Comparison of ENCODE assay signal across 15 cellular contexts in genomic region chr2:44326548-44327269, GRCh38. TPM values are rescaled to one million over a fixed set of nuclear protein-coding genes. Genes with fewer than 3 reads are reported as not detected.
DNase-seq lines count a peak whose midpoint lies in the region; ATAC-seq and TF ChIP-seq lines count a peak whose summit lies in the region.
"Had no signal": no experiment of that assay in that cellular context is flagged by ENCODE, and none has a peak within 500 bp of the region (broad histone marks: within the 10 kb centered on the region; RNA-seq: fewer than 3 reads in every experiment).

No MANE protein-coding gene starts in this region.

- H3K27me3 ChIP-seq in right cardiac atrium (ENCODE audit: control insufficient read depth, insufficient read depth) (no peaks in the 10 kb centered on the region), thyroid gland (no peaks in the 10 kb centered on the region), gastroesophageal sphincter (no peaks in the 10 kb centered on the region)
- H3K27me3 ChIP-seq: BLaER1 treated with 17β-estradiol and CSF1 and Interleukin-3, amounts not matched to agents 10 nM and 100 nM had no signal

- TF ChIP-seq RAD21 in Ishikawa (IDR thresholded peaks at IDR 0.05; ENCODE audit: low read depth): no peak

- peak; percentile 27 to 50 for ATAC-seq in right cardiac atrium
- no peak for ATAC-seq in gastroesophageal sphincter
- ATAC-seq: CD8-positive, alpha-beta T cell; HepG2 had no signal

- peaks cover 63% of the 10 kb centered on the region for H3K36me3 Mint-ChIP-seq in nephron progenitor cell (ENCODE audit: low read depth)

- H3K9me3 ChIP-seq in right cardiac atrium (ENCODE audit: control insufficient read depth, low read length) (no peaks in the 10 kb centered on the region), thyroid gland (no peaks in the 10 kb centered on the region), gastroesophageal sphincter (no peaks in the 10 kb centered on the region)
- H3K9me3 ChIP-seq: BLaER1 treated with 17β-estradiol and CSF1 and Interleukin-3, amounts not matched to agents 10 nM and 100 nM had no signal

- WGBS in right cardiac atrium: 79% methylated on average over 14 of the region's 14 CpGs
- 40 to 57% methylated on average over 14 of the region's 14 CpGs for WGBS in thyroid gland, 2 donors
- 81 to 93% methylated on average over 5 to 10 of the region's 14 CpGs for WGBS in gastroesophageal sphincter (ENCODE audit: low coverage in 1 of 2), 2 donors

- H3K27me3 Mint-ChIP-seq in nephron progenitor cell (ENCODE audit: low read depth, poor library complexity): no peaks in the 10 kb centered on the region

- H3K4me3 ChIP-seq in right cardiac atrium (ENCODE audit: low read length) (no peak overlapping the region), thyroid gland (replicated peaks in 1 of 3) (no peak overlapping the region), gastroesophageal sphincter (no peak overlapping the region)
- H3K4me3 ChIP-seq: BLaER1 treated with 17β-estradiol and CSF1 and Interleukin-3, amounts not matched to agents 10 nM and 100 nM had no signal

- no peak for TF ChIP-seq CTCF in nephron progenitor cell (IDR thresholded peaks at IDR 0.05)
- TF ChIP-seq CTCF in thyroid gland (IDR thresholded peaks at IDR 0.05): no peak
- no peak for TF ChIP-seq CTCF in gastroesophageal sphincter (IDR thresholded peaks at IDR 0.05)

- DNase-seq in right cardiac atrium: no peak
- DNase-seq in nephron progenitor cell: no peak
- peak; percentile 52 to 66 for DNase-seq in thyroid gland
- DNase-seq in activated CD4-positive, CD25-positive, alpha-beta regulatory T cell (lab: John Stamatoyannopoulos, UW): no peak
- no peak for DNase-seq in DMS53 (lab: John Stamatoyannopoulos, UW)
- DNase-seq: CD8-positive, alpha-beta T cell; DMS79 treated with DMSO at 0.1 percent for 48 hours; KG1; NCI-H1694 treated with DMSO at 0.1 percent for 48 hours; SHP77 had no signal

- intact Hi-C loops in right cardiac atrium (cut with DNase I): no loop called here
- intact Hi-C loops in thyroid gland (cut with DNase I): no loop called here

- H3K4me1 ChIP-seq in right cardiac atrium (ENCODE audit: control insufficient read depth, insufficient read depth, low read length): peaks cover 6% of the 10 kb centered on the region
- peaks cover 40 to 48% of the 10 kb centered on the region in 2 donors for H3K4me1 ChIP-seq in thyroid gland
- H3K4me1 ChIP-seq in gastroesophageal sphincter: peaks cover 3 to 22% (median 9%) of the 10 kb centered on the region in 3 donors

- no peak overlapping the region for H3K4me3 Mint-ChIP-seq in nephron progenitor cell
- H3K4me3 Mint-ChIP-seq: CD8-positive, alpha-beta T cell had no signal

- TF ChIP-seq EP300 in Ishikawa (IDR thresholded peaks at IDR 0.05; ENCODE audit: borderline replicate concordance) (no peak), gastroesophageal sphincter (IDR thresholded peaks at IDR 0.05) (no peak)

- no peaks in the 10 kb centered on the region for H3K9me3 Mint-ChIP-seq in nephron progenitor cell
- H3K9me3 Mint-ChIP-seq: CD8-positive, alpha-beta T cell had no signal

- H3K27ac ChIP-seq in right cardiac atrium (ENCODE audit: low read length): peak overlapping the region; percentile 52
- peak overlapping the region; percentile 93 to 96 (median 94) for H3K27ac ChIP-seq in thyroid gland
- H3K27ac ChIP-seq in gastroesophageal sphincter: no peak overlapping the region
- H3K27ac ChIP-seq: BLaER1 treated with 17β-estradiol and CSF1 and Interleukin-3, amounts not matched to agents 10 nM and 100 nM had no signal

- H3K36me3 ChIP-seq in thyroid gland (peaks cover 13 to 17% of the 10 kb centered on the region in 2 donors), gastroesophageal sphincter (peaks cover 11 to 73% of the 10 kb centered on the region in 2 donors)

- H3K4me1 Mint-ChIP-seq in nephron progenitor cell: no peaks in the 10 kb centered on the region

- H3K27ac Mint-ChIP-seq in nephron progenitor cell: peak overlapping the region; percentile 84
- H3K27ac Mint-ChIP-seq: CD8-positive, alpha-beta T cell had no signal

- TF ChIP-seq POLR2A in thyroid gland (IDR thresholded peaks at IDR 0.05) (no peak), gastroesophageal sphincter (IDR thresholded peaks at IDR 0.05) (no peak)

TF ChIP-seq in Ishikawa, 13 proteins besides CTCF, POLR2A, EP300 and RAD21:
- TF ChIP-seq YY1 (IDR thresholded peaks at IDR 0.05; ENCODE audit: low read depth): no peak
- TF ChIP-seq TCF12 (IDR thresholded peaks at IDR 0.05; ENCODE audit: low read depth): no peak
- TF ChIP-seq CEBPB (IDR thresholded peaks at IDR 0.05): peak; percentile 67; the same call in 1 of the 2 replicates
- peak; percentile 73 for TF ChIP-seq TEAD4 (IDR thresholded peaks at IDR 0.05)
- TF ChIP-seq REST (IDR thresholded peaks at IDR 0.05; ENCODE audit: low read depth): no peak
- TF ChIP-seq, protein P1, sequence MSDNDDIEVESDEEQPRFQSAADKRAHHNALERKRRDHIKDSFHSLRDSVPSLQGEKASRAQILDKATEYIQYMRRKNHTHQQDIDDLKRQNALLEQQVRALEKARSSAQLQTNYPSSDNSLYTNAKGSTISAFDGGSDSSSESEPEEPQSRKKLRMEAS (IDR thresholded peaks at IDR 0.05): no peak

RNA-seq across cellular contexts. Expression of gene PREPL, which starts 34.6 kb away (rescaled TPM):
- total RNA-seq in right cardiac atrium (100 to 1,000 TPM in 2 of 4 donors, 10 to 100 TPM in 2; 94.1 to 104 (median 100) TPM), thyroid gland (10 to 100 TPM; 70.0 to 93.2 (median 72.3) TPM), gastroesophageal sphincter (10 to 100 TPM; 38.4 to 63.7 (median 44.3) TPM)
- 36.3 TPM for polyA plus RNA-seq in right cardiac atrium

RNA-seq across cellular contexts. Expression of gene CAMKMT, which starts 35.0 kb away (rescaled TPM):
- 1 to 10 TPM; 5.4 to 6.3 (median 5.8) TPM for total RNA-seq in right cardiac atrium
- 4.6 TPM for polyA plus RNA-seq in right cardiac atrium
- 10 to 100 TPM; 13.5 to 23.7 (median 17.2) TPM for total RNA-seq in thyroid gland
- total RNA-seq in gastroesophageal sphincter: 10 to 100 TPM in 2 of 4 donors, 1 to 10 TPM in 2; 4.2 to 19.5 (median 11.0) TPM

RNA-seq across cellular contexts. Expression of gene SLC3A1, which starts 51.4 kb away (rescaled TPM):
- total RNA-seq in right cardiac atrium (under 1 TPM in 1 of 4 donors, not detected in 3; 0.11 TPM), thyroid gland (not detected), gastroesophageal sphincter (under 1 TPM in 1 of 4 donors, not detected in 3; 0.13 TPM)
- polyA plus RNA-seq in right cardiac atrium: 0.18 TPM
- total RNA-seq: H1, HepG2 had no signal
- polyA plus RNA-seq: H1 had no signal

Comparison
In these comparisons a context has a peak if more than half of its experiments do, and no peak if none do; other contexts are left out.
1. DNase-seq: peak in thyroid gland (2 of 2); none in right cardiac atrium (0 of 3), nephron progenitor cell (single experiment), activated CD4-positive, CD25-positive, alpha-beta regulatory T cell (0 of 4) and DMS53 (single experiment).
2. H3K27ac ChIP-seq: peak in right cardiac atrium (single experiment) and thyroid gland (3 of 3); none in gastroesophageal sphincter (0 of 4).